ENCODE assay signal across 25 cellular contexts in genomic region chr17:19348081-19348650, GRCh38. TPM values are rescaled to one million over a fixed set of nuclear protein-coding genes. Genes with fewer than 3 reads are reported as not detected.
DNase-seq lines count a peak whose midpoint lies in the region; ATAC-seq and TF ChIP-seq lines count a peak whose summit lies in the region.
"Had no signal": no experiment of that assay in that cellular context is flagged by ENCODE, and none has a peak within 500 bp of the region (broad histone marks: within the 10 kb centered on the region; RNA-seq: fewer than 3 reads in every experiment).

No MANE protein-coding gene starts in this region.

- H3K27me3 Mint-ChIP-seq in activated CD4-positive, alpha-beta T cell treated with anti-CD3 and anti-CD28 coated beads, Interleukin-2, amount 10 ng/mL, durations not matched to agents 7 days and 5 days: peaks cover 9% of the 10 kb centered on the region

- H3K9me3 ChIP-seq in colonic mucosa (no peaks in the 10 kb centered on the region), mucosa of descending colon (no peaks in the 10 kb centered on the region), vagina (no peaks in the 10 kb centered on the region)
- H3K9me3 ChIP-seq: BLaER1 had no signal

- no peak overlapping the region for H3K9ac ChIP-seq in colonic mucosa (ENCODE audit: low read depth in 2 of 2, low read length in 2 of 2)
- H3K9ac ChIP-seq: BLaER1 had no signal

- H3K36me3 Mint-ChIP-seq in activated CD4-positive, alpha-beta T cell treated with anti-CD3 and anti-CD28 coated beads, Interleukin-2, amount 10 ng/mL, durations not matched to agents 7 days and 5 days (ENCODE audit: low read depth): no peaks in the 10 kb centered on the region

- POLR2A ChIA-PET in activated CD4-positive, alpha-beta T cell treated with anti-CD3 and anti-CD28 coated beads, Interleukin-2, amount 10 ng/mL, durations not matched to agents 7 days and 5 days (lab: Charles Lee): no interaction called here

- H3K4me3 Mint-ChIP-seq in activated CD4-positive, alpha-beta T cell treated with anti-CD3 and anti-CD28 coated beads, Interleukin-2, amount 10 ng/mL, durations not matched to agents 7 days and 5 days: no peak overlapping the region
- H3K4me3 Mint-ChIP-seq: activated CD8-positive, alpha-beta T cell treated with anti-CD3 and anti-CD28 coated beads for 36 hours; activated naive CD4-positive, alpha-beta T cell treated with anti-CD3 and anti-CD28 coated beads for 36 hours; activated T-cell treated with anti-CD3 and anti-CD28 coated beads, Interleukin-2, amount 50 U/mL, for 4 hours; stimulated activated naive CD8-positive, alpha-beta T cell treated with anti-CD3 and anti-CD28 coated beads, Interleukin-15, Interleukin-2, amounts not matched to agents 100 ng/mL and 50 ng/mL, for 24 hours had no signal

- no peaks in the 10 kb centered on the region for H3K36me3 ChIP-seq in colonic mucosa
- H3K36me3 ChIP-seq in mucosa of descending colon (ENCODE audit: low read depth): no peaks in the 10 kb centered on the region
- no peaks in the 10 kb centered on the region for H3K36me3 ChIP-seq in vagina
- H3K36me3 ChIP-seq: BLaER1 had no signal

- no peak overlapping the region for H3K4me3 ChIP-seq in colonic mucosa
- no peak overlapping the region for H3K4me3 ChIP-seq in mucosa of descending colon
- no peak overlapping the region for H3K4me3 ChIP-seq in vagina
- H3K4me3 ChIP-seq: BLaER1, lung had no signal

- H3K27ac Mint-ChIP-seq in activated CD4-positive, alpha-beta T cell treated with anti-CD3 and anti-CD28 coated beads, Interleukin-2, amount 10 ng/mL, durations not matched to agents 7 days and 5 days: no peak overlapping the region
- H3K27ac Mint-ChIP-seq: activated CD8-positive, alpha-beta T cell treated with anti-CD3 and anti-CD28 coated beads for 36 hours; activated naive CD4-positive, alpha-beta T cell treated with anti-CD3 and anti-CD28 coated beads for 36 hours; stimulated activated naive CD8-positive, alpha-beta T cell treated with anti-CD3 and anti-CD28 coated beads, Interleukin-15, Interleukin-2, amounts not matched to agents 100 ng/mL and 50 ng/mL, for 24 hours had no signal

- CTCF ChIA-PET in activated CD4-positive, alpha-beta T cell treated with anti-CD3 and anti-CD28 coated beads, Interleukin-2, amount 10 ng/mL, durations not matched to agents 7 days and 5 days (lab: Charles Lee): no interaction called here

- H3K27ac ChIP-seq in colonic mucosa: no peak overlapping the region
- H3K27ac ChIP-seq in vagina: peak overlapping the region; percentile 91
- H3K27ac ChIP-seq: BLaER1, foreskin keratinocyte had no signal

- no peak for TF ChIP-seq POLR2A in vagina (IDR thresholded peaks at IDR 0.05)

- H3K27me3 ChIP-seq in colonic mucosa (no peaks in the 10 kb centered on the region), vagina (no peaks in the 10 kb centered on the region)
- H3K27me3 ChIP-seq: BLaER1, foreskin keratinocyte had no signal

- TF ChIP-seq CTCF in colonic mucosa (IDR thresholded peaks at IDR 0.05) (no peak), mucosa of descending colon (IDR thresholded peaks at IDR 0.05) (no peak), vagina (IDR thresholded peaks at IDR 0.05) (no peak)

- peak; percentile 27 for DNase-seq in activated effector memory CD4-positive, alpha-beta T cell treated with anti-CD3 and anti-CD28 coated beads, Interleukin-2, amount 50 U/mL, for 16 hours
- no peak for DNase-seq in activated effector memory CD4-positive, alpha-beta T cell treated with Interleukin-2 at 50 U/mL for 16 hours
- peak; percentile 25 for DNase-seq in colonic mucosa
- DNase-seq in mucosa of descending colon: peak in 1 of 3 donors; percentile 39
- no peak for DNase-seq in vagina (ENCODE audit: extremely low spot score in 2 of 2)
- no peak for DNase-seq in activated CD4-positive, alpha-beta T cell treated with anti-CD3 and anti-CD28 coated beads, Interleukin-2, amount 10 ng/mL, durations not matched to agents 7 days and 5 days
- DNase-seq: activated CD8-positive, alpha-beta T cell treated with anti-CD3 and anti-CD28 coated beads for 36 hours; activated naive CD4-positive, alpha-beta T cell treated with anti-CD3 and anti-CD28 coated beads for 36 hours; activated T-cell treated with anti-CD3 and anti-CD28 coated beads, Interleukin-2, amount 50 U/mL, for 4 hours; amygdala; EL; foreskin keratinocyte; hippocampal formation; NCI-H1105 treated with DMSO at 0.1 percent for 48 hours; NCI-H2029 treated with DMSO at 0.1 percent for 48 hours; NCI-H510A; RPMI8226; stimulated activated CD4-positive, alpha-beta T cell treated with anti-CD3 and anti-CD28 coated beads, Interleukin-4, amount 100 ng/mL, for 4 hours; trophoblast cell; WERI-Rb-1 had no signal

- ATAC-seq in mucosa of descending colon: peak; percentile 57
- no peak for ATAC-seq in HG02759 (IDR thresholded peaks at IDR 0.05; ENCODE audit: unreplicated experiment)
- ATAC-seq in HG03159 (IDR thresholded peaks at IDR 0.05; ENCODE audit: unreplicated experiment): no peak
- ATAC-seq: activated CD8-positive, alpha-beta T cell treated with anti-CD3 and anti-CD28 coated beads for 36 hours; activated T-cell treated with anti-CD3 and anti-CD28 coated beads, Interleukin-2, amount 50 U/mL, for 4 hours had no signal

- H3K4me1 ChIP-seq in colonic mucosa (no peaks in the 10 kb centered on the region), mucosa of descending colon (ENCODE audit: low read depth) (peaks cover 14% of the 10 kb centered on the region), vagina (peaks cover 56% of the 10 kb centered on the region)

- H3K9me3 Mint-ChIP-seq in activated CD4-positive, alpha-beta T cell treated with anti-CD3 and anti-CD28 coated beads, Interleukin-2, amount 10 ng/mL, durations not matched to agents 7 days and 5 days: no peaks in the 10 kb centered on the region
- H3K9me3 Mint-ChIP-seq: activated CD8-positive, alpha-beta T cell treated with anti-CD3 and anti-CD28 coated beads for 36 hours; activated naive CD4-positive, alpha-beta T cell treated with anti-CD3 and anti-CD28 coated beads for 36 hours; activated T-cell treated with anti-CD3 and anti-CD28 coated beads, Interleukin-2, amount 50 U/mL, for 4 hours; stimulated activated naive CD8-positive, alpha-beta T cell treated with anti-CD3 and anti-CD28 coated beads, Interleukin-15, Interleukin-2, amounts not matched to agents 100 ng/mL and 50 ng/mL, for 24 hours had no signal

- intact Hi-C loops in colonic mucosa (cut with DNase I): no loop called here
- intact Hi-C loops in mucosa of descending colon (cut with DNase I, micrococcal nuclease): no loop called here
- intact Hi-C loops in vagina (cut with DNase I): no loop called here

- no peaks in the 10 kb centered on the region for H3K4me1 Mint-ChIP-seq in activated CD4-positive, alpha-beta T cell treated with anti-CD3 and anti-CD28 coated beads, Interleukin-2, amount 10 ng/mL, durations not matched to agents 7 days and 5 days

RNA-seq across cellular contexts. Expression of gene B9D1, which starts 14.4 kb away (rescaled TPM):
- total RNA-seq in colonic mucosa (10 to 100 TPM in 1 of 2 donors, 1 to 10 TPM in 1; 5.6 to 11.9 TPM), mucosa of descending colon (10 to 100 TPM in 2 of 3 donors, 1 to 10 TPM in 1; 5.1 to 11.8 (median 10.7) TPM), vagina (50.6 TPM)
- 1 to 10 TPM; 1.3 to 1.6 TPM for total RNA-seq in activated CD4-positive, alpha-beta T cell treated with anti-CD3 and anti-CD28 coated beads, Interleukin-2, amount 10 ng/mL, durations not matched to agents 7 days and 5 days

RNA-seq across cellular contexts. Expression of gene MAPK7, which starts 30.1 kb away (rescaled TPM):
- total RNA-seq in colonic mucosa (10 to 100 TPM; 36.6 to 37.9 TPM), mucosa of descending colon (10 to 100 TPM; 36.9 to 48.6 (median 47.5) TPM), vagina (77.3 TPM)
- total RNA-seq in activated CD4-positive, alpha-beta T cell treated with anti-CD3 and anti-CD28 coated beads, Interleukin-2, amount 10 ng/mL, durations not matched to agents 7 days and 5 days: 10 to 100 TPM; 37.6 to 46.5 TPM

RNA-seq across cellular contexts. Expression of gene MFAP4, which starts 38.8 kb away (rescaled TPM):
- total RNA-seq in colonic mucosa (10 to 100 TPM; 22.2 to 56.0 TPM), mucosa of descending colon (100 to 1,000 TPM in 1 of 3 donors, 10 to 100 TPM in 2; 19.0 to 127 (median 44.2) TPM), vagina (205 TPM)
- total RNA-seq in activated CD4-positive, alpha-beta T cell treated with anti-CD3 and anti-CD28 coated beads, Interleukin-2, amount 10 ng/mL, durations not matched to agents 7 days and 5 days: not detected
- total RNA-seq: activated naive CD4-positive, alpha-beta T cell treated with anti-CD3 and anti-CD28 coated beads for 36 hours; foreskin keratinocyte had no signal

Comparison
In these comparisons a context has a peak if more than half of its experiments do, and no peak if none do; other contexts are left out.
1. DNase-seq: peak in activated effector memory CD4-positive, alpha-beta T cell treated with anti-CD3 and anti-CD28 coated beads, Interleukin-2, amount 50 U/mL, for 16 hours (single experiment) and colonic mucosa (single experiment); none in activated effector memory CD4-positive, alpha-beta T cell treated with Interleukin-2 at 50 U/mL for 16 hours (single experiment), vagina (0 of 2) and activated CD4-positive, alpha-beta T cell treated with anti-CD3 and anti-CD28 coated beads, Interleukin-2, amount 10 ng/mL, durations not matched to agents 7 days and 5 days (single experiment).
2. RNA of gene MFAP4, which starts 38.8 kb away (total RNA-seq): 205 TPM in vagina (single experiment), 22.2 to 56.0 TPM in colonic mucosa and 19.0 to 127 TPM in mucosa of descending colon; not detected in activated CD4-positive, alpha-beta T cell treated with anti-CD3 and anti-CD28 coated beads, Interleukin-2, amount 10 ng/mL, durations not matched to agents 7 days and 5 days; every median in the first group is over 10 times any median in the second.